26 cellular contexts compared by ENCODE assay signal in genomic region chr6:128666405-128666804, GRCh38.
"Had no signal": no experiment of that assay in that cellular context is flagged by ENCODE, and none has a peak within 500 bp of the region (broad histone marks: within the 10 kb centered on the region; RNA-seq: fewer than 3 reads in every experiment).

No MANE protein-coding gene starts in this region.

- H3K4me3 ChIP-seq: neural progenitor cell, ovary, psoas muscle, right lobe of liver, sigmoid colon, stomach, thoracic aorta, thyroid gland, tibial nerve, upper lobe of left lung, vagina had no signal

- H3K27ac ChIP-seq: neural progenitor cell, ovary, parathyroid adenoma, psoas muscle, right lobe of liver, sigmoid colon, stomach, thoracic aorta, thyroid gland, tibial nerve, upper lobe of left lung, vagina had no signal

- H3K36me3 Mint-ChIP-seq: natural killer cell; neural progenitor cell; stimulated activated effector memory CD8-positive, alpha-beta T cell treated with anti-CD3 and anti-CD28 coated beads, Interleukin-12 subunit alpha, Interleukin-12 subunit beta, amount 100 ng/mL, for 72 hours; stimulated activated naive B cell treated with anti-CD40 and anti-IgM and Interleukin-4, amounts not matched to agents 10 μg/mL and 1 μg/mL and 100 μg/mL, for 72 hours had no signal

- H3K4me1 ChIP-seq: neural progenitor cell, parathyroid adenoma, psoas muscle, right lobe of liver, sigmoid colon, stomach, thyroid gland, tibial nerve, upper lobe of left lung, vagina had no signal

- H3K4me1 Mint-ChIP-seq: natural killer cell; nephron; neural progenitor cell; stimulated activated effector memory CD8-positive, alpha-beta T cell treated with anti-CD3 and anti-CD28 coated beads, Interleukin-12 subunit alpha, Interleukin-12 subunit beta, amount 100 ng/mL, for 72 hours; stimulated activated naive B cell treated with anti-CD40 and anti-IgM and Interleukin-4, amounts not matched to agents 10 μg/mL and 1 μg/mL and 100 μg/mL, for 72 hours had no signal

- ATAC-seq: natural killer cell; psoas muscle; right lobe of liver; stimulated activated effector memory CD8-positive, alpha-beta T cell treated with anti-CD3 and anti-CD28 coated beads, Interleukin-12 subunit alpha, Interleukin-12 subunit beta, amount 100 ng/mL, for 72 hours; stimulated activated naive B cell treated with anti-CD40 and anti-IgM and Interleukin-4, amounts not matched to agents 10 μg/mL and 1 μg/mL and 100 μg/mL, for 72 hours had no signal

- H3K4me3 Mint-ChIP-seq: natural killer cell; nephron; neural progenitor cell; stimulated activated effector memory CD8-positive, alpha-beta T cell treated with anti-CD3 and anti-CD28 coated beads, Interleukin-12 subunit alpha, Interleukin-12 subunit beta, amount 100 ng/mL, for 72 hours; stimulated activated naive B cell treated with anti-CD40 and anti-IgM and Interleukin-4, amounts not matched to agents 10 μg/mL and 1 μg/mL and 100 μg/mL, for 72 hours; stimulated activated naive CD8-positive, alpha-beta T cell treated with anti-CD3 and anti-CD28 coated beads, Interleukin-15, Interleukin-2, amounts not matched to agents 100 ng/mL and 50 ng/mL, for 24 hours had no signal

- H3K9me3 ChIP-seq: ovary, psoas muscle, right lobe of liver, sigmoid colon, stomach, thoracic aorta, thyroid gland, tibial nerve, upper lobe of left lung, vagina had no signal

- H3K27me3 Mint-ChIP-seq: progenitor cell of endocrine pancreas; stimulated activated naive B cell treated with anti-CD40 and anti-IgM and Interleukin-4, amounts not matched to agents 10 μg/mL and 1 μg/mL and 100 μg/mL, for 72 hours had no signal

- H3K9me3 Mint-ChIP-seq: natural killer cell; nephron; neural progenitor cell; stimulated activated effector memory CD8-positive, alpha-beta T cell treated with anti-CD3 and anti-CD28 coated beads, Interleukin-12 subunit alpha, Interleukin-12 subunit beta, amount 100 ng/mL, for 72 hours; stimulated activated naive B cell treated with anti-CD40 and anti-IgM and Interleukin-4, amounts not matched to agents 10 μg/mL and 1 μg/mL and 100 μg/mL, for 72 hours; stimulated activated naive CD8-positive, alpha-beta T cell treated with anti-CD3 and anti-CD28 coated beads, Interleukin-15, Interleukin-2, amounts not matched to agents 100 ng/mL and 50 ng/mL, for 24 hours had no signal

- DNase-seq: natural killer cell; occipital lobe; ovary; posterior cingulate gyrus; psoas muscle; right lobe of liver; sigmoid colon; stimulated activated CD4-positive, alpha-beta T cell treated with anti-CD3 and anti-CD28 coated beads, Interleukin-15, amount 100 ng/mL, for 24 hours; stimulated activated CD4-positive, alpha-beta T cell treated with anti-CD3 and anti-CD28 coated beads, Interleukin-2, amount 100 ng/mL, for 24 hours; stimulated activated CD4-positive, alpha-beta T cell treated with anti-CD3 and anti-CD28 coated beads, Interleukin-2, amount 100 ng/mL, for 48 hours; stimulated activated CD4-positive, alpha-beta T cell treated with anti-CD3 and anti-CD28 coated beads, Interleukin-4, amount 100 ng/mL, for 24 hours; stimulated activated naive B cell treated with anti-CD40 and anti-IgM and Interleukin-4, amounts not matched to agents 10 μg/mL and 1 μg/mL and 100 μg/mL, for 72 hours; stimulated activated naive CD4-positive, alpha-beta T cell treated with Interleukin-2 at 50 U/mL for 16 hours; stomach; thyroid gland; trophoblast cell; upper lobe of left lung had no signal

- H3K36me3 ChIP-seq: neural progenitor cell, ovary, right lobe of liver, sigmoid colon, stomach, thoracic aorta, thyroid gland, tibial nerve, upper lobe of left lung, vagina had no signal

- H3K27me3 ChIP-seq: neural progenitor cell, ovary, right lobe of liver, sigmoid colon, stomach, thyroid gland, tibial nerve, upper lobe of left lung, vagina had no signal

- H3K27ac Mint-ChIP-seq: natural killer cell; nephron; neural progenitor cell; progenitor cell of endocrine pancreas; stimulated activated effector memory CD8-positive, alpha-beta T cell treated with anti-CD3 and anti-CD28 coated beads, Interleukin-12 subunit alpha, Interleukin-12 subunit beta, amount 100 ng/mL, for 72 hours; stimulated activated naive B cell treated with anti-CD40 and anti-IgM and Interleukin-4, amounts not matched to agents 10 μg/mL and 1 μg/mL and 100 μg/mL, for 72 hours; stimulated activated naive CD8-positive, alpha-beta T cell treated with anti-CD3 and anti-CD28 coated beads, Interleukin-15, Interleukin-2, amounts not matched to agents 100 ng/mL and 50 ng/mL, for 24 hours had no signal
